Comparison of ENCODE assay signal across 15 cellular contexts in genomic region chr7:3238525-3239210, GRCh38.
DNase-seq lines count a peak whose midpoint lies in the region; ATAC-seq, FAIRE-seq and TF ChIP-seq lines count a peak whose summit lies in the region.
"Had no signal": no experiment of that assay in that cellular context is flagged by ENCODE, and none has a peak within 500 bp of the region (broad histone marks: within the 10 kb centered on the region; RNA-seq: fewer than 3 reads in every experiment).

No MANE protein-coding gene starts in this region.

- H3K79me2 ChIP-seq in astrocyte (ENCODE audit: insufficient read depth, low read length): no peaks in the 10 kb centered on the region
- H3K79me2 ChIP-seq in GM23338 (replicated peaks; ENCODE audit: insufficient read depth): no peaks in the 10 kb centered on the region

- in situ Hi-C loops in HAP-1 (cut with MboI; ENCODE audit: low sequenced_read_pairs): no loop called here

- TF ChIP-seq CTCF in astrocyte (IDR thresholded peaks at IDR 0.05; ENCODE audit: insufficient read depth, low read depth, low read length) (no peak), vagina (IDR thresholded peaks at IDR 0.05) (no peak), GM23338 (conservative IDR thresholded peaks at IDR 0.05; ENCODE audit: low read depth in 2 of 2) (no peak)

- H3F3A ChIP-seq in GM23338 (replicated peaks; ENCODE audit: low read depth): no peaks in the 10 kb centered on the region

- no peak for ATAC-seq in GM23338
- ATAC-seq in GM19455 (IDR thresholded peaks at IDR 0.05; ENCODE audit: unreplicated experiment): no peak

- H3K27ac ChIP-seq in astrocyte (ENCODE audit: low read depth, low read length): no peak overlapping the region
- no peak overlapping the region for H3K27ac ChIP-seq in vagina
- no peak overlapping the region for H3K27ac ChIP-seq in GM23338 (ENCODE audit: low read depth)

- H3K36me3 ChIP-seq in astrocyte (ENCODE audit: insufficient read depth, low read length) (no peaks in the 10 kb centered on the region), vagina (no peaks in the 10 kb centered on the region), HAP-1 (replicated peaks) (no peaks in the 10 kb centered on the region), GM23338 (ENCODE audit: insufficient read depth) (no peaks in the 10 kb centered on the region)
- H3K36me3 ChIP-seq: BE2C had no signal

- peak; percentile 75 for DNase-seq in M059J (ENCODE audit: low read depth)
- peak; percentile 16 for DNase-seq in astrocyte (ENCODE audit: low read depth)
- DNase-seq in kidney glomerular epithelial cell (lab: John Stamatoyannopoulos, UW): peak; percentile 70
- DNase-seq in vagina (ENCODE audit: extremely low spot score in 2 of 2): peak; percentile 69 to 74
- DNase-seq in HAP-1 (ENCODE audit: low spot score in 2 of 2): no peak
- DNase-seq in GM23338 (ENCODE audit: low spot score): no peak
- DNase-seq: BE2C; CD4-positive, alpha-beta memory T cell; GDM1; NCI-H187 treated with DMSO at 0.1 percent for 48 hours; NCI-H2171; NCI-H446 treated with DMSO at 0.1 percent for 48 hours; NCI-H748 treated with DMSO at 0.1 percent for 48 hours had no signal

- peaks cover 15% of the 10 kb centered on the region for H3K9me3 Mint-ChIP-seq in astrocyte (ENCODE audit: unreplicated experiment)
- H3K9me3 Mint-ChIP-seq in GM23338: peaks cover 13% of the 10 kb centered on the region

- H3K4me2 ChIP-seq in astrocyte (ENCODE audit: low read length): peak overlapping the region; percentile 44
- H3K4me2 ChIP-seq in GM23338: no peak overlapping the region

- peaks cover 13% of the 10 kb centered on the region for H3K9me2 ChIP-seq in GM23338 (ENCODE audit: insufficient read depth)

- no peak for TF ChIP-seq POLR2A in vagina (IDR thresholded peaks at IDR 0.05)

- H3K4me1 Mint-ChIP-seq in astrocyte (ENCODE audit: low read depth, unreplicated experiment) (no peaks in the 10 kb centered on the region), GM23338 (peaks cover 9% of the 10 kb centered on the region; the same call in 2 of the 3 replicates)
- H3K4me1 Mint-ChIP-seq: CD4-positive, alpha-beta memory T cell had no signal

- H3K9ac ChIP-seq in astrocyte (ENCODE audit: low read length): no peak overlapping the region

- H2AFZ ChIP-seq in astrocyte (ENCODE audit: low read depth, low read length) (no peak overlapping the region), GM23338 (no peak overlapping the region)

- intact Hi-C loops in vagina (cut with DNase I): no loop called here

- H3K27me3 Mint-ChIP-seq in astrocyte (ENCODE audit: low read depth, unreplicated experiment): peaks cover 6% of the 10 kb centered on the region
- H3K27me3 Mint-ChIP-seq in GM23338 (ENCODE audit: insufficient read depth, low read depth, poor library complexity): peaks cover 10% of the 10 kb centered on the region

- H3K36me3 Mint-ChIP-seq in astrocyte (ENCODE audit: low read depth, unreplicated experiment): no peaks in the 10 kb centered on the region
- H3K36me3 Mint-ChIP-seq in GM23338 (ENCODE audit: low read depth): peaks cover 7% of the 10 kb centered on the region

- peaks cover 18% of the 10 kb centered on the region for H3K9me3 ChIP-seq in astrocyte (ENCODE audit: insufficient read depth, low read depth, low read length)
- H3K9me3 ChIP-seq in vagina: no peaks in the 10 kb centered on the region
- no peaks in the 10 kb centered on the region for H3K9me3 ChIP-seq in HAP-1
- H3K9me3 ChIP-seq: BE2C had no signal

- H3K4me3 Mint-ChIP-seq in astrocyte (ENCODE audit: unreplicated experiment) (no peak overlapping the region), GM23338 (no peak overlapping the region)
- H3K4me3 Mint-ChIP-seq: CD4-positive, alpha-beta memory T cell had no signal

- H3K4me3 ChIP-seq in astrocyte (ENCODE audit: insufficient read depth, low read depth, low read length) (no peak overlapping the region), vagina (no peak overlapping the region), HAP-1 (no peak overlapping the region), GM23338 (no peak overlapping the region)

- no peaks in the 10 kb centered on the region for H3K27me3 ChIP-seq in astrocyte (ENCODE audit: insufficient read depth, low read length)
- no peaks in the 10 kb centered on the region for H3K27me3 ChIP-seq in vagina
- H3K27me3 ChIP-seq in HAP-1 (ENCODE audit: low read depth): no peaks in the 10 kb centered on the region
- H3K27me3 ChIP-seq in GM23338 (ENCODE audit: insufficient read depth): no peaks in the 10 kb centered on the region
- H3K27me3 ChIP-seq: BE2C had no signal

- peaks cover 2% of the 10 kb centered on the region for H3K4me1 ChIP-seq in astrocyte (ENCODE audit: insufficient read depth, low read length)
- H3K4me1 ChIP-seq in vagina: peaks cover 10% of the 10 kb centered on the region
- no peaks in the 10 kb centered on the region for H3K4me1 ChIP-seq in HAP-1
- no peaks in the 10 kb centered on the region for H3K4me1 ChIP-seq in GM23338 (ENCODE audit: insufficient read depth)
- H3K4me1 ChIP-seq: BE2C had no signal

- H3K27ac Mint-ChIP-seq in astrocyte (ENCODE audit: unreplicated experiment) (no peak overlapping the region), GM23338 (no peak overlapping the region)

- no peak for FAIRE-seq in astrocyte (lab: Jason Lieb, UNC)
- FAIRE-seq: GM12892 had no signal

- no peaks in the 10 kb centered on the region for H4K20me1 ChIP-seq in astrocyte (ENCODE audit: insufficient read depth, low read length)
- H4K20me1 ChIP-seq in GM23338 (replicated peaks; ENCODE audit: insufficient read depth): no peaks in the 10 kb centered on the region

TF ChIP-seq in GM23338, 12 proteins besides CTCF, POLR2A, EP300 and RAD21:
- TF ChIP-seq POLR2AphosphoS5 (IDR thresholded peaks at IDR 0.05; ENCODE audit: low read depth): no peak
- TF ChIP-seq NANOG (IDR thresholded peaks at IDR 0.05; ENCODE audit: borderline replicate concordance): no peak
- no peak for TF ChIP-seq EZH2phosphoT487 (IDR thresholded peaks at IDR 0.05; ENCODE audit: unreplicated experiment)
- no peak for TF ChIP-seq ETS1 (IDR thresholded peaks at IDR 0.05)

Comparison
In these comparisons a context has a peak if more than half of its experiments do, and no peak if none do; other contexts are left out.
1. DNase-seq: peak in M059J (single experiment), astrocyte (single experiment), kidney glomerular epithelial cell (single experiment) and vagina (2 of 2); none in HAP-1 (0 of 2) and GM23338 (single experiment).